In the genomic region with DNA sequence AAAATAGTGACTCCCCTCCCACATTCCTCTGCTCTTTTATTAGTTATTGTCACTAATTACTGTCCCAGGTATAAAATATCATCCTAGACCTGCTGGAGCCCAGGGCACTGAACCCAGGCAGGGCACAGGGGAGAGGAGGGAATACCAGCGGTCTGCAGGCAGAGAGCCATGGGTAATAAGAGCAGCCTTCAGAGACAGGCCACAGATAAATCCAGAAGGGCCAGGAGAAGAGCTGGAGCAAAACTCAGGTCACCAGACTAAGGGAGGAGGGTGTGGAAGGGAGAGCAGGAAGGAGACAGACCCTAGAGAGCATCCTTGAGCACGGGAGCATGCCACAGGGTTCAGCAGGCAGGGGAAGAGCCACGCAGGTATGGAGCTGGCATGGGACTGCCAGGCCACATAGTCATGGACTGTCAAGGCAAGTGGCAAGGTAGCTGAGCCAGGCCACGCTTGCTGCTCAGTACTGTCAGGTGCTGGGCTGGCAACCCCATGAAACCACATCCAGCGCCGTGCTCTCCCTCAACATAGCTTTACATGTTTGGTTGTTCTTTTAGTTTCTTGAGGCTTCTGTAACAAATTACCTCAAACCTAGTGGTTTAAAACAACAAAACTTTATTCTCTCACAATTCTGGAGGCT, we compare ENCODE assay signal across 19 cellular contexts.
"Had no signal": no experiment of that assay in that cellular context is flagged by ENCODE, and none has a peak within 500 bp of the region (broad histone marks: within the 10 kb centered on the region; RNA-seq: fewer than 3 reads in every experiment).

No MANE protein-coding gene starts in this region.

- ATAC-seq: stimulated activated naive CD8-positive, alpha-beta T cell treated with anti-CD3 and anti-CD28 coated beads, Interleukin-15, amount 100 ng/mL, for 72 hours had no signal

- H3K9me3 ChIP-seq: gastroesophageal sphincter, heart left ventricle, suprapubic skin had no signal

- H3K36me3 Mint-ChIP-seq: type B pancreatic cell had no signal

- H3K4me1 Mint-ChIP-seq: brain; central memory CD8-positive, alpha-beta T cell; immature natural killer cell; stimulated activated naive CD8-positive, alpha-beta T cell treated with anti-CD3 and anti-CD28 coated beads, Interleukin-15, amount 100 ng/mL, for 72 hours had no signal

- H3K4me3 Mint-ChIP-seq: brain; central memory CD8-positive, alpha-beta T cell; immature natural killer cell; nephron; stimulated activated naive CD8-positive, alpha-beta T cell treated with anti-CD3 and anti-CD28 coated beads, Interleukin-15, amount 100 ng/mL, for 72 hours; type B pancreatic cell had no signal

- H3K9me3 Mint-ChIP-seq: activated T-helper 2 cell treated with anti-CD3 and anti-CD28 coated beads, Interferon-gamma antibody, Interleukin-2, Interleukin-4, amounts not matched to agents 10 μg/mL and 5 μg/mL and 100 μg/mL, durations not matched to agents 14 hours and 24 hours and 36 hours; brain; central memory CD8-positive, alpha-beta T cell; immature natural killer cell; nephron; stimulated activated naive CD8-positive, alpha-beta T cell treated with anti-CD3 and anti-CD28 coated beads, Interleukin-15, amount 100 ng/mL, for 72 hours; type B pancreatic cell had no signal

- H3K27ac Mint-ChIP-seq: activated T-helper 2 cell treated with anti-CD3 and anti-CD28 coated beads, Interferon-gamma antibody, Interleukin-2, Interleukin-4, amounts not matched to agents 10 μg/mL and 5 μg/mL and 100 μg/mL, durations not matched to agents 14 hours and 24 hours and 36 hours; brain; nephron; type B pancreatic cell had no signal

- H3K27me3 Mint-ChIP-seq: brain; central memory CD8-positive, alpha-beta T cell; stimulated activated naive CD8-positive, alpha-beta T cell treated with anti-CD3 and anti-CD28 coated beads, Interleukin-15, amount 100 ng/mL, for 72 hours; type B pancreatic cell had no signal

- H3K4me1 ChIP-seq: gastroesophageal sphincter, suprapubic skin had no signal

- H3K4me3 ChIP-seq: coronary artery, gastroesophageal sphincter, heart left ventricle, suprapubic skin had no signal

- H3K27ac ChIP-seq: suprapubic skin had no signal

- H3K27me3 ChIP-seq: gastroesophageal sphincter, heart left ventricle, suprapubic skin had no signal

- DNase-seq: activated CD4-positive, CD25-positive, alpha-beta regulatory T cell; activated naive CD4-positive, alpha-beta T cell treated with Interleukin-2 at 50 U/mL for 16 hours; anterior cingulate cortex; erythroblast; heart left ventricle; immature natural killer cell; occipital lobe; posterior cingulate gyrus; stimulated activated naive CD8-positive, alpha-beta T cell treated with anti-CD3 and anti-CD28 coated beads, Interleukin-15, amount 100 ng/mL, for 72 hours; T-helper 1 cell; T1000 had no signal
